ENCODE assay signal across 27 cellular contexts in genomic region chr17:18910881-18911280, GRCh38. TPM values are rescaled to one million over a fixed set of nuclear protein-coding genes. Genes with fewer than 3 reads are reported as not detected.
"Had no signal": no experiment of that assay in that cellular context is flagged by ENCODE, and none has a peak within 500 bp of the region (broad histone marks: within the 10 kb centered on the region; RNA-seq: fewer than 3 reads in every experiment).

No MANE protein-coding gene starts in this region.

- H3K27me3 ChIP-seq: adrenal gland, SJSA1 had no signal

- DNase-seq: activated CD4-positive, alpha-beta T cell treated with anti-CD3 and anti-CD28 coated beads for 48 hours; activated CD4-positive, alpha-beta T cell treated with anti-CD3 and anti-CD28 coated beads, Interleukin-2, amount 50 U/mL, for 4 hours; activated CD4-positive, CD25-positive, alpha-beta regulatory T cell treated with anti-CD3 and anti-CD28 coated beads, Interleukin-2, amount 50 U/mL, for 72 hours; activated CD8-positive, alpha-beta memory T cell treated with anti-CD3 and anti-CD28 coated beads, Interleukin-2, amount 50 U/mL, for 48 hours; activated CD8-positive, alpha-beta T cell treated with anti-CD3 and anti-CD28 coated beads, Interleukin-2, amount 10 ng/mL, durations not matched to agents 7 days and 5 days; activated naive CD4-positive, alpha-beta T cell treated with anti-CD3 and anti-CD28 coated beads, Interleukin-2, amount 50 U/mL, for 16 hours; activated naive CD8-positive, alpha-beta T cell treated with anti-CD3 and anti-CD28 coated beads, Interleukin-2, amount 10 ng/mL, durations not matched to agents 7 days and 5 days; activated T-cell treated with anti-CD3 and anti-CD28 coated beads, Interleukin-2, amount 50 U/mL, for 1 hour; anterior cingulate cortex; Kasumi-1; NCI-H1092; NCI-H1417 treated with DMSO at 0.1 percent for 48 hours; NCI-H1694; NCI-H2029; NCI-H2107; NCI-H510A treated with DMSO at 0.1 percent for 48 hours; NCI-H69; NK-92 treated with Interleukin-12 subunit alpha and Interleukin-12 subunit beta, amount 100 ng/mL, for 24 hours; OCI-M1; SHP77; T-helper 17 cell; T-helper 9 cell had no signal

- ATAC-seq: activated CD8-positive, alpha-beta T cell treated with anti-CD3 and anti-CD28 coated beads, Interleukin-2, amount 10 ng/mL, durations not matched to agents 7 days and 5 days; K562; Panc1; T-helper 17 cell; WTC11 had no signal

- H3K4me1 ChIP-seq: adrenal gland, SJSA1 had no signal

- H3K9me3 ChIP-seq: adrenal gland, SJSA1 had no signal

- H3K27ac ChIP-seq: adrenal gland, SJSA1 had no signal

- H3K4me3 ChIP-seq: adrenal gland, K562, SJSA1 had no signal

RNA-seq across cellular contexts. Expression of gene SLC5A10, which starts 41.1 kb away (rescaled TPM):
- total RNA-seq: activated CD8-positive, alpha-beta T cell treated with anti-CD3 and anti-CD28 coated beads, Interleukin-2, amount 10 ng/mL, durations not matched to agents 7 days and 5 days; activated naive CD8-positive, alpha-beta T cell treated with anti-CD3 and anti-CD28 coated beads, Interleukin-2, amount 10 ng/mL, durations not matched to agents 7 days and 5 days; T-helper 17 cell; WTC11 had no signal
